In the genomic region with DNA sequence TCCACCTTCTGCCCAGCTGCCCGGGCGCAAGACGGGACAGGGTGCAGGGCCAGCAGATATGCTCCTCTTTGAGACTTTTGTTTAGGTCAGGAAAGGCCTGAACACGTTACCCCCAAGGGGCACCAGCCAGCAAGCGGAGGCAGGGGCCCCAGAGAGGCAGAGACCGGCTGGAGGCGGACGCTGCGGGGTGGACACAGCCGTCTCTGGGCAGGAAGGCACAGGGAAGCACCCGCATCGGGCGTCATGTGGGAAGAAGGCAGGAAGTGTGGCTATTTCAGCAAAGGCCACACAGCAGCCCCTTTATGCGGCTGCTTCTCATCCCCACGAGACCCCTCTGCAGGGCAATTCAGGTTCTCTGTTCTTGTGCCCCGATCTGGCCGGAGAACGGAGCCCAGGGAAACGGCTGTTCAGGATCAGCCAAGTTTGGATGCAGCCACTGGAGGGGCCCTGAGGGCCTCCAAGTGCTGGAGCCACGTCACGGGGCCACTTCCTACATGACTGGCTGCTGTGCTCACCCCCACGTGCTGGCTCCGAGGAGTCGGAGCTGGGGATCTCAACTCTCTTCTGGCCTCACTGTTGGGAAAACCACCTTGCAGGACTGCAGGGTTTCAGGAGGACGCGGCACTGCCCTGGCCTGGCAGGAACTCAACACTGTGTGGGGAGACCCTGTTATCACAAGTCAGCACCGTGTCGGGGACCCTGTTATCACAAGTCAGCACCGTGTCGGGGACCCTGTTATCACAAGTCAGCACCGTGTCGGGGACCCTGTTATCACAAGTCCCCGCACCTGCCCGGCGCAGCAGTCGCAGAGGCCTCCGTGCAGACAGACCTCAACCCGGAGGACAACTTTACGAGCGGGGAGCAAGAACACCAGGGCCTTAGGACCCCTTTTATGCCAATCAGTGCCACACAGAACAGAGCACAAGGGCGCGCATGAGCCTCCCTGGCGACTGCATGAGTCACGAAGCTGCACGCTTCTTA, we compare ENCODE assay signal across 26 cellular contexts. TPM values are rescaled to one million over a fixed set of nuclear protein-coding genes. Genes with fewer than 3 reads are reported as not detected.
DNase-seq lines count a peak whose midpoint lies in the region; ATAC-seq and TF ChIP-seq lines count a peak whose summit lies in the region.
"Had no signal": no experiment of that assay in that cellular context is flagged by ENCODE, and none has a peak within 500 bp of the region (broad histone marks: within the 10 kb centered on the region; RNA-seq: fewer than 3 reads in every experiment).

No MANE protein-coding gene starts in this region.

- H3K9me3 Mint-ChIP-seq in activated T-cell treated with anti-CD3 and anti-CD28 coated beads, Interleukin-2, amount 50 U/mL, for 72 hours: no peaks in the 10 kb centered on the region
- no peaks in the 10 kb centered on the region for H3K9me3 Mint-ChIP-seq in neural crest cell
- H3K9me3 Mint-ChIP-seq: activated CD4-positive, alpha-beta memory T cell treated with anti-CD3 and anti-CD28 coated beads for 36 hours; brain had no signal

- H3K4me3 Mint-ChIP-seq in activated T-cell treated with anti-CD3 and anti-CD28 coated beads, Interleukin-2, amount 50 U/mL, for 72 hours: no peak overlapping the region
- no peak overlapping the region for H3K4me3 Mint-ChIP-seq in neural crest cell
- H3K4me3 Mint-ChIP-seq: activated CD4-positive, alpha-beta memory T cell treated with anti-CD3 and anti-CD28 coated beads for 36 hours; brain had no signal

- H3K4me1 Mint-ChIP-seq in activated T-cell treated with anti-CD3 and anti-CD28 coated beads, Interleukin-2, amount 50 U/mL, for 72 hours (ENCODE audit: low read depth): no peaks in the 10 kb centered on the region
- H3K4me1 Mint-ChIP-seq in neural crest cell: peaks cover 10% of the 10 kb centered on the region
- H3K4me1 Mint-ChIP-seq: brain had no signal

- H3K27ac ChIP-seq in Panc1 (ENCODE audit: low read length): 0 out of 2 replicates have a peak overlapping the region, but pooled peaks have one; percentile 17
- H3K27ac ChIP-seq: adrenal gland, skin epidermis, upper lobe of right lung had no signal

- no TSS peak for BruUV-seq in Panc1 (replicated peaks; lab: Mats Ljungman, UMichigan)

- TF ChIP-seq CTCF in Panc1 (IDR thresholded peaks at IDR 0.05) (no peak), fibroblast of pulmonary artery (IDR thresholded peaks at IDR 0.05; ENCODE audit: low read length, missing control alignments) (no peak), neural crest cell (conservative IDR thresholded peaks at IDR 0.05) (no peak), mucosa of descending colon (IDR thresholded peaks at IDR 0.05) (no peak)

- intact Hi-C loops in Panc1 (cut with micrococcal nuclease; ENCODE audit: unreplicated experiment): no loop called here
- intact Hi-C loops in mucosa of descending colon (cut with DNase I, micrococcal nuclease): no loop called here

- no peak overlapping the region for H3K4me3 ChIP-seq in Panc1 (ENCODE audit: low read depth in 2 of 2, low read length in 2 of 2)
- H3K4me3 ChIP-seq in fibroblast of pulmonary artery (replicated peaks; ENCODE audit: low read depth, low read length): no peak overlapping the region
- H3K4me3 ChIP-seq in mucosa of descending colon: no peak overlapping the region
- H3K4me3 ChIP-seq: adrenal gland, GM12878, skin epidermis, upper lobe of right lung had no signal

- ATAC-seq in activated T-cell treated with anti-CD3 and anti-CD28 coated beads, Interleukin-2, amount 50 U/mL, for 72 hours (replicated peaks in 1 of 2): peak in 1 of 2 donors; percentile 15
- ATAC-seq in Panc1 (no peak), mucosa of descending colon (no peak)
- ATAC-seq: GM12878 had no signal

- DNase-seq in activated T-cell treated with anti-CD3 and anti-CD28 coated beads, Interleukin-2, amount 50 U/mL, for 72 hours: no peak
- DNase-seq in activated T-cell treated with anti-CD3 and anti-CD28 coated beads for 4 hours (no peak), Panc1 (ENCODE audit: low read depth, low spot score) (no peak), fibroblast of pulmonary artery (ENCODE audit: low read depth) (peak; percentile 12), neural crest cell (ENCODE audit: low read depth, low spot score) (no peak), NCI-H1436 treated with DMSO at 0.1 percent for 48 hours (lab: John Stamatoyannopoulos, UW) (no peak), KBM-7 (no peak), mucosa of descending colon (no peak)
- DNase-seq: activated CD4-positive, alpha-beta memory T cell treated with anti-CD3 and anti-CD28 coated beads for 36 hours; activated CD4-positive, CD25-positive, alpha-beta regulatory T cell; activated CD8-positive, alpha-beta memory T cell treated with anti-CD3 and anti-CD28 coated beads, Interleukin-2, amount 50 U/mL, for 48 hours; activated gamma-delta T cell; adrenal gland; effector CD4-positive, alpha-beta T cell; hippocampal formation; IMR-90; NCI-H1105; NCI-H2081; NCI-H345; NCI-H774; stimulated activated CD4-positive, alpha-beta T cell treated with anti-CD3 and anti-CD28 coated beads, Interleukin-1b, Interleukin-23, amount 100 ng/mL, for 48 hours; upper lobe of right lung had no signal

- H3K27me3 Mint-ChIP-seq in activated T-cell treated with anti-CD3 and anti-CD28 coated beads, Interleukin-2, amount 50 U/mL, for 72 hours (ENCODE audit: low read depth): no peaks in the 10 kb centered on the region
- H3K27me3 Mint-ChIP-seq in neural crest cell (ENCODE audit: low read depth): no peaks in the 10 kb centered on the region
- H3K27me3 Mint-ChIP-seq: activated CD4-positive, alpha-beta memory T cell treated with anti-CD3 and anti-CD28 coated beads for 36 hours; brain had no signal

- in situ Hi-C loops in Panc1 (cut with HindIII; ENCODE audit: low pct_unique_long_range_greater_than_20kb, low sequenced_read_pairs) (no loop called here), KBM-7 (cut with MboI; ENCODE audit: low pct_unique_long_range_greater_than_20kb, low sequenced_read_pairs) (no loop called here)

- H3K9me3 ChIP-seq in Panc1 (ENCODE audit: control insufficient read depth, insufficient read depth, low read depth, low read length) (no peaks in the 10 kb centered on the region), mucosa of descending colon (no peaks in the 10 kb centered on the region)
- H3K9me3 ChIP-seq: adrenal gland, upper lobe of right lung had no signal

- CTCF ChIA-PET in Panc1 (lab: Charles Lee): no interaction called here

- POLR2A ChIA-PET in Panc1 (lab: Charles Lee): no interaction called here

- H3K4me1 ChIP-seq in Panc1 (ENCODE audit: control insufficient read depth, insufficient read depth, low read length) (no peaks in the 10 kb centered on the region), mucosa of descending colon (ENCODE audit: low read depth) (no peaks in the 10 kb centered on the region)
- H3K4me1 ChIP-seq: adrenal gland, upper lobe of right lung had no signal

- H3K27ac Mint-ChIP-seq in activated T-cell treated with anti-CD3 and anti-CD28 coated beads, Interleukin-2, amount 50 U/mL, for 72 hours: peak overlapping the region; percentile 40
- H3K27ac Mint-ChIP-seq in neural crest cell (ENCODE audit: unreplicated experiment): peak overlapping the region; percentile 22
- H3K27ac Mint-ChIP-seq: activated CD4-positive, alpha-beta memory T cell treated with anti-CD3 and anti-CD28 coated beads for 36 hours; brain had no signal

- H3K36me3 ChIP-seq in Panc1 (ENCODE audit: control insufficient read depth, insufficient read depth, low read length): peaks cover 4% of the 10 kb centered on the region
- no peaks in the 10 kb centered on the region for H3K36me3 ChIP-seq in mucosa of descending colon (ENCODE audit: low read depth)

- no peaks in the 10 kb centered on the region for H3K27me3 ChIP-seq in Panc1 (ENCODE audit: control insufficient read depth, insufficient read depth, low read length)
- H3K27me3 ChIP-seq: adrenal gland, upper lobe of right lung had no signal

- H3K36me3 Mint-ChIP-seq in activated T-cell treated with anti-CD3 and anti-CD28 coated beads, Interleukin-2, amount 50 U/mL, for 72 hours (ENCODE audit: insufficient read depth in 2 of 2): peaks cover 0 to 3% of the 10 kb centered on the region in 2 donors
- H3K36me3 Mint-ChIP-seq in neural crest cell (ENCODE audit: low read depth): no peaks in the 10 kb centered on the region
- H3K36me3 Mint-ChIP-seq: activated CD4-positive, alpha-beta memory T cell treated with anti-CD3 and anti-CD28 coated beads for 36 hours; brain had no signal

RNA-seq across cellular contexts. Expression of a gene that starts 44.4 kb away (rescaled TPM):
- 10 to 100 TPM; 14.8 to 29.0 TPM for total RNA-seq in activated T-cell treated with anti-CD3 and anti-CD28 coated beads, Interleukin-2, amount 50 U/mL, for 72 hours
- 297 TPM for total RNA-seq in Panc1 (2021; ENCODE audit: unreplicated experiment)
- 468 TPM for polyA plus RNA-seq in Panc1 (2012; ENCODE audit: insufficient read length)
- 34.7 and 40.7 TPM in 2 replicates for total RNA-seq in neural crest cell
- total RNA-seq in mucosa of descending colon: 10 to 100 TPM; 80.5 to 97.4 (median 94.1) TPM

RNA-seq across cellular contexts. Expression of a gene that starts 58.8 kb away (rescaled TPM):
- 10 to 100 TPM; 18.7 to 25.0 TPM for total RNA-seq in activated T-cell treated with anti-CD3 and anti-CD28 coated beads, Interleukin-2, amount 50 U/mL, for 72 hours
- total RNA-seq in Panc1 (2021; ENCODE audit: unreplicated experiment) (12.3 TPM), neural crest cell (15.6 and 20.6 TPM in 2 replicates), mucosa of descending colon (1 to 10 TPM in 2 of 3 donors, under 1 TPM in 1; 0.93 to 3.7 (median 2.1) TPM)
- polyA plus RNA-seq in Panc1 (2012; ENCODE audit: insufficient read length): 28.7 TPM
- total RNA-seq: epithelial cell of proximal tubule, IMR-90 had no signal
- polyA plus RNA-seq: IMR-90 had no signal
